In genomic region chr20:9506964-9507369, GRCh38 we compare ENCODE assay signal across 1 cellular context.
TF ChIP-seq lines count a peak whose summit lies in the region.

No MANE protein-coding gene starts in this region.

TF ChIP-seq in H1, 55 proteins besides CTCF, POLR2A, EP300 and RAD21:
- TF ChIP-seq JUND (IDR thresholded peaks at IDR 0.05; ENCODE audit: low read length) (no peak), EZH2 (IDR thresholded peaks at IDR 0.05; ENCODE audit: low read depth, low read length, severe bottlenecking) (peak; percentile 84), YY1 (IDR thresholded peaks at IDR 0.05; ENCODE audit: low read depth, low read length) (no peak), RXRA (IDR thresholded peaks at IDR 0.05; ENCODE audit: insufficient read depth, low read depth, low read length) (no peak), SRF (IDR thresholded peaks at IDR 0.05; ENCODE audit: low read depth, low read length) (no peak), CTBP2 (IDR thresholded peaks at IDR 0.05; ENCODE audit: borderline replicate concordance, insufficient read depth, insufficient read length, low read length) (no peak), MAFK (IDR thresholded peaks at IDR 0.05; ENCODE audit: low read depth, low read length) (no peak), BRCA1 (IDR thresholded peaks at IDR 0.05; ENCODE audit: low read depth, low read length) (no peak), TAF7 (optimal IDR thresholded peaks at IDR 0.05; ENCODE audit: borderline replicate concordance, low read depth, low read length) (no peak), SP1 (IDR thresholded peaks at IDR 0.05; ENCODE audit: low read depth, low read length) (no peak), TBP (IDR thresholded peaks at IDR 0.05; ENCODE audit: low read depth, low read length) (no peak), SUZ12 (IDR thresholded peaks at IDR 0.05; ENCODE audit: low read length) (peak; percentile 79), RNF2 (IDR thresholded peaks at IDR 0.05; ENCODE audit: borderline replicate concordance, low read depth, low read length, missing control alignments, poor library complexity, severe bottlenecking) (peak; percentile 44), KDM4A (IDR thresholded peaks at IDR 0.05; ENCODE audit: low read depth, low read length, severe bottlenecking) (peak; percentile 17), CBX8 (IDR thresholded peaks at IDR 0.05; ENCODE audit: borderline replicate concordance, low read depth, low read length) (0 out of 2 replicates have a peak, but pooled peaks have one; percentile 27), GABPA (IDR thresholded peaks at IDR 0.05; ENCODE audit: borderline replicate concordance, insufficient read depth, low read length) (no peak), HDAC6 (IDR thresholded peaks at IDR 0.05; ENCODE audit: low read depth, low read length) (no peak)
